Comparison of ENCODE assay signal across 17 cellular contexts in the genomic region with DNA sequence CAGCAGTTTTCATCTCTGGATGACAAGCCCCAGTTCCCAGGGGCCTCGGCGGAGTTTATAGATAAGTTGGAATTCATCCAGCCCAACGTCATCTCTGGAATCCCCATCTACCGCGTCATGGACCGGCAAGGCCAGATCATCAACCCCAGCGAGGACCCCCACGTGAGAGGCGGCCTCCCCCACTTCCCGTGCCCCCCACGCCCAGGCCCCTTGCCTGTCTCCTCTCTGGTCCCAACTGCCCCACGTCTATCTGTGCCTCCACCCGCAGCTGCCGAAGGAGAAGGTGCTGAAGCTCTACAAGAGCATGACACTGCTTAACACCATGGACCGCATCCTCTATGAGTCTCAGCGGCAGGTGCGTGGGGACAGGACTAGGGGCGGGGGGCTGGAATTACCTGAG. TPM values are rescaled to one million over a fixed set of nuclear protein-coding genes. Genes with fewer than 3 reads are reported as not detected.
"Had no signal": no experiment of that assay in that cellular context is flagged by ENCODE, and none has a peak within 500 bp of the region (broad histone marks: within the 10 kb centered on the region; RNA-seq: fewer than 3 reads in every experiment).

No MANE protein-coding gene starts in this region.

- H2AFZ ChIP-seq: neural progenitor cell, parathyroid adenoma had no signal

- H3K27me3 Mint-ChIP-seq: activated CD4-positive, alpha-beta memory T cell treated with anti-CD3 and anti-CD28 coated beads for 36 hours; activated CD4-positive, alpha-beta T cell treated with anti-CD3 and anti-CD28 coated beads for 36 hours; activated naive CD4-positive, alpha-beta T cell treated with anti-CD3 and anti-CD28 coated beads, Interleukin-2, amount 50 U/mL, for 24 hours; stimulated activated naive B cell treated with anti-CD40 and anti-IgM and Interleukin-4, amounts not matched to agents 10 μg/mL and 1 μg/mL and 100 μg/mL, for 72 hours; type B pancreatic cell had no signal

- H3K27ac Mint-ChIP-seq: activated CD4-positive, alpha-beta memory T cell treated with anti-CD3 and anti-CD28 coated beads for 36 hours; activated naive CD4-positive, alpha-beta T cell treated with anti-CD3 and anti-CD28 coated beads, Interleukin-2, amount 50 U/mL, for 24 hours had no signal

- H3K27ac ChIP-seq: neural progenitor cell, parathyroid adenoma had no signal

- H3K36me3 Mint-ChIP-seq: activated naive CD4-positive, alpha-beta T cell treated with anti-CD3 and anti-CD28 coated beads, Interleukin-2, amount 50 U/mL, for 24 hours; type B pancreatic cell had no signal

- H3K4me3 ChIP-seq: neural progenitor cell had no signal

- ATAC-seq: activated CD4-positive, alpha-beta T cell treated with anti-CD3 and anti-CD28 coated beads for 36 hours; activated T-cell treated with anti-CD3 and anti-CD28 coated beads, Interleukin-2, amount 50 U/mL, for 4 hours; esophagus mucosa; stimulated activated naive B cell treated with anti-CD40 and anti-IgM and Interleukin-4, amounts not matched to agents 10 μg/mL and 1 μg/mL and 100 μg/mL, for 72 hours had no signal

- H3K4me3 Mint-ChIP-seq: activated CD4-positive, alpha-beta memory T cell treated with anti-CD3 and anti-CD28 coated beads for 36 hours; activated CD4-positive, alpha-beta T cell treated with anti-CD3 and anti-CD28 coated beads for 36 hours; activated naive CD4-positive, alpha-beta T cell treated with anti-CD3 and anti-CD28 coated beads, Interleukin-2, amount 50 U/mL, for 24 hours; activated T-cell treated with anti-CD3 and anti-CD28 coated beads, Interleukin-2, amount 50 U/mL, for 4 hours; neural progenitor cell; stimulated activated naive B cell treated with anti-CD40 and anti-IgM and Interleukin-4, amounts not matched to agents 10 μg/mL and 1 μg/mL and 100 μg/mL, for 72 hours; type B pancreatic cell had no signal

- H3K4me1 ChIP-seq: neural progenitor cell had no signal

- H3K9me3 Mint-ChIP-seq: activated CD4-positive, alpha-beta memory T cell treated with anti-CD3 and anti-CD28 coated beads for 36 hours; activated naive CD4-positive, alpha-beta T cell treated with anti-CD3 and anti-CD28 coated beads, Interleukin-2, amount 50 U/mL, for 24 hours; activated T-cell treated with anti-CD3 and anti-CD28 coated beads, Interleukin-2, amount 50 U/mL, for 4 hours; neural progenitor cell; stimulated activated naive B cell treated with anti-CD40 and anti-IgM and Interleukin-4, amounts not matched to agents 10 μg/mL and 1 μg/mL and 100 μg/mL, for 72 hours; type B pancreatic cell had no signal

- H3K36me3 ChIP-seq: neural progenitor cell had no signal

- H3K27me3 ChIP-seq: neural progenitor cell had no signal

- H3K4me2 ChIP-seq: neural progenitor cell had no signal

- DNase-seq: activated CD4-positive, alpha-beta memory T cell treated with anti-CD3 and anti-CD28 coated beads for 36 hours; activated CD4-positive, alpha-beta T cell treated with anti-CD3 and anti-CD28 coated beads for 36 hours; activated effector memory CD4-positive, alpha-beta T cell treated with anti-CD3 and anti-CD28 coated beads, Interleukin-2, amount 50 U/mL, for 16 hours; activated T-cell treated with anti-CD3 and anti-CD28 coated beads, Interleukin-2, amount 50 U/mL, for 4 hours; caudate nucleus; hypothalamus; kidney; retina; stimulated activated CD4-positive, alpha-beta T cell treated with anti-CD3 and anti-CD28 coated beads, Interleukin-2, amount 100 ng/mL, for 48 hours; stimulated activated naive B cell treated with anti-CD40 and anti-IgM and Interleukin-4, amounts not matched to agents 10 μg/mL and 1 μg/mL and 100 μg/mL, for 72 hours; T-helper 2 cell had no signal

RNA-seq across cellular contexts. Expression of a gene that starts 32.3 kb away (rescaled TPM):
- total RNA-seq: activated CD4-positive, alpha-beta memory T cell treated with anti-CD3 and anti-CD28 coated beads for 36 hours; activated CD4-positive, alpha-beta T cell treated with anti-CD3 and anti-CD28 coated beads for 36 hours; activated T-cell treated with anti-CD3 and anti-CD28 coated beads, Interleukin-2, amount 50 U/mL, for 4 hours; esophagus mucosa; kidney; lower leg skin had no signal
